ENCODE assay signal across 20 cellular contexts in the genomic region with DNA sequence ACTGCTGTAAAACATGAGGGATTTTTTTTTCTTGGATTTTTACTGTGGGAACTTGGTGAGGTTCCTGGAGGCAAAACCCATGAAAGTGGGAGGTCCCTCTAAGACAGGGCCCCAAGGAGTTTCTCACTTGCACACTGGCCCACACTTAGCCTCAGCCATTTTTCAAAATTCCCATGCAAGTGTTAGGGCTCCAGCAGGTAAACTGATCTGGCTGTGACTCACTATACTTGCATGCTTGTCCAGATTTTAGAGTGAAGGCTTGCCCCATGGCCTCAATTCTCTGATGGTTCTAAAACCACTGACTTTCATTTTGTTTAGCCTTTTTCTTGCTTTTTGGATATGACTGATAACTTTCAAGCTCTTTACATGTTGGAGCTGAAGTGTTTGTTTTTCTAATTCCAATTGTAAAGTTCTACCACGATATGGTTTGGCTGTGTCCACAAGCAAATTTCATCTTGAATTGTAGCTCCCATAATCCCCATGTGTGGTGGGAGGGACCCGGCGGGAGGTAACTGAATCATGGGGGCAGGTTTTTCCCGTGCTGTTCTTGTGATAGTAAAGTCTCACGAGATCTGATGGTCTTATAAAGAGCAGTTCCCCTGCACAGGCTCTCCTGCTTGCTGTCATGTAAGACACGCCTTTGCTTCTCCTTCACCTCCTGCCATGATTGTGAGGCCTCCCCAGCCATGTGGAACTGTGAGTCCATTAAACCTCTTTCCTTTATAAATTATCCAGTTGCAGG. TPM values are rescaled to one million over a fixed set of nuclear protein-coding genes. Genes with fewer than 3 reads are reported as not detected.
A peak's percentile ranks its signal among the peaks of the same experiment; 100 is the strongest.
DNase-seq lines count a peak whose midpoint lies in the region; ATAC-seq lines count a peak whose summit lies in the region.
"Had no signal": no experiment of that assay in that cellular context is flagged by ENCODE, and none has a peak within 500 bp of the region (broad histone marks: within the 10 kb centered on the region; RNA-seq: fewer than 3 reads in every experiment).

No MANE protein-coding gene starts in this region.

- H3K9me3 Mint-ChIP-seq in activated T-cell treated with anti-CD3 and anti-CD28 coated beads, Interleukin-2, amount 50 U/mL, for 4 hours: no peaks in the 10 kb centered on the region
- H3K9me3 Mint-ChIP-seq: activated naive CD8-positive, alpha-beta T cell treated with anti-CD3 and anti-CD28 coated beads for 36 hours; dendritic cell treated with granulocyte-macrophage colony-stimulating factor and Interleukin-4, amounts not matched to agents 40 ng/mL and 50 ng/mL, for 4 days; immature natural killer cell; natural killer cell; stimulated activated naive B cell treated with anti-CD40 and anti-IgM and Interleukin-4, amounts not matched to agents 10 μg/mL and 1 μg/mL and 100 μg/mL, for 72 hours had no signal

- DNase-seq in LHCN-M2 (ENCODE audit: low read depth) (peak; percentile 51), astrocyte of the hippocampus (ENCODE audit: low read depth, low spot score) (peak; percentile 28), myocyte (ENCODE audit: low read depth) (peak; percentile 67), inferior parietal cortex (ENCODE audit: extremely low spot score) (no peak), C1 segment of cervical spinal cord (lab: John Stamatoyannopoulos, UW) (no peak), DMS 273 treated with DMSO at 0.1 percent for 48 hours (lab: John Stamatoyannopoulos, UW) (no peak)
- no peak for DNase-seq in activated T-cell treated with anti-CD3 and anti-CD28 coated beads, Interleukin-2, amount 50 U/mL, for 4 hours
- DNase-seq: activated CD4-positive, alpha-beta T cell treated with anti-CD3 and anti-CD28 coated beads for 36 hours; activated naive CD8-positive, alpha-beta T cell treated with anti-CD3 and anti-CD28 coated beads for 36 hours; immature natural killer cell; KBM-7; left ventricle myocardium inferior; natural killer cell; NCI-H1694 treated with DMSO at 0.1 percent for 48 hours; NCI-H774; Right ventricle myocardium superior; stimulated activated CD4-positive, alpha-beta T cell treated with anti-CD3 and anti-CD28 coated beads, Interleukin-2, amount 100 ng/mL, for 24 hours; stimulated activated naive B cell treated with anti-CD40 and anti-IgM and Interleukin-4, amounts not matched to agents 10 μg/mL and 1 μg/mL and 100 μg/mL, for 72 hours had no signal

- ATAC-seq in activated T-cell treated with anti-CD3 and anti-CD28 coated beads, Interleukin-2, amount 50 U/mL, for 4 hours: no peak
- ATAC-seq: activated CD4-positive, alpha-beta T cell treated with anti-CD3 and anti-CD28 coated beads for 36 hours; natural killer cell; stimulated activated naive B cell treated with anti-CD40 and anti-IgM and Interleukin-4, amounts not matched to agents 10 μg/mL and 1 μg/mL and 100 μg/mL, for 72 hours had no signal

- no peak overlapping the region for H3K4me3 Mint-ChIP-seq in activated T-cell treated with anti-CD3 and anti-CD28 coated beads, Interleukin-2, amount 50 U/mL, for 4 hours
- H3K4me3 Mint-ChIP-seq: activated CD4-positive, alpha-beta T cell treated with anti-CD3 and anti-CD28 coated beads for 36 hours; activated naive CD8-positive, alpha-beta T cell treated with anti-CD3 and anti-CD28 coated beads for 36 hours; dendritic cell treated with granulocyte-macrophage colony-stimulating factor and Interleukin-4, amounts not matched to agents 40 ng/mL and 50 ng/mL, for 4 days; immature natural killer cell; mesothelial cell of epicardium; natural killer cell; stimulated activated naive B cell treated with anti-CD40 and anti-IgM and Interleukin-4, amounts not matched to agents 10 μg/mL and 1 μg/mL and 100 μg/mL, for 72 hours had no signal

- peaks cover 29% of the 10 kb centered on the region for H3K36me3 Mint-ChIP-seq in activated T-cell treated with anti-CD3 and anti-CD28 coated beads, Interleukin-2, amount 50 U/mL, for 4 hours (ENCODE audit: insufficient read depth)

- no peaks in the 10 kb centered on the region for H3K27me3 Mint-ChIP-seq in activated T-cell treated with anti-CD3 and anti-CD28 coated beads, Interleukin-2, amount 50 U/mL, for 4 hours (ENCODE audit: low read depth)
- H3K27me3 Mint-ChIP-seq: activated CD4-positive, alpha-beta T cell treated with anti-CD3 and anti-CD28 coated beads for 36 hours; activated naive CD8-positive, alpha-beta T cell treated with anti-CD3 and anti-CD28 coated beads for 36 hours; dendritic cell treated with granulocyte-macrophage colony-stimulating factor and Interleukin-4, amounts not matched to agents 40 ng/mL and 50 ng/mL, for 4 days; stimulated activated naive B cell treated with anti-CD40 and anti-IgM and Interleukin-4, amounts not matched to agents 10 μg/mL and 1 μg/mL and 100 μg/mL, for 72 hours had no signal

- H3K4me1 Mint-ChIP-seq in activated T-cell treated with anti-CD3 and anti-CD28 coated beads, Interleukin-2, amount 50 U/mL, for 4 hours (ENCODE audit: low read depth): no peaks in the 10 kb centered on the region
- H3K4me1 Mint-ChIP-seq: activated naive CD8-positive, alpha-beta T cell treated with anti-CD3 and anti-CD28 coated beads for 36 hours; immature natural killer cell; mesothelial cell of epicardium; natural killer cell; stimulated activated naive B cell treated with anti-CD40 and anti-IgM and Interleukin-4, amounts not matched to agents 10 μg/mL and 1 μg/mL and 100 μg/mL, for 72 hours had no signal

RNA-seq across cellular contexts. Expression of a gene that starts 37.7 kb away (rescaled TPM):
- total RNA-seq in LHCN-M2 (2014; rRNA removed) (17.9 and 20.2 TPM in 2 replicates), myocyte (24.5 and 33.0 TPM in 2 replicates)
- polyA plus RNA-seq in LHCN-M2 (2012): 11.9 TPM
- 11.1 TPM for polyA plus RNA-seq in myocyte (2012)
- total RNA-seq in activated T-cell treated with anti-CD3 and anti-CD28 coated beads, Interleukin-2, amount 50 U/mL, for 4 hours: 10 to 100 TPM; 14.0 to 18.0 (median 16.9) TPM

Comparison
In these comparisons a context has a peak if more than half of its experiments do, and no peak if none do; other contexts are left out.
1. DNase-seq: peak in LHCN-M2 (single experiment), astrocyte of the hippocampus (single experiment) and myocyte (single experiment); none in inferior parietal cortex (single experiment), activated T-cell treated with anti-CD3 and anti-CD28 coated beads, Interleukin-2, amount 50 U/mL, for 4 hours (single experiment), C1 segment of cervical spinal cord (0 of 14) and DMS 273 treated with DMSO at 0.1 percent for 48 hours (single experiment).